In the genomic region with DNA sequence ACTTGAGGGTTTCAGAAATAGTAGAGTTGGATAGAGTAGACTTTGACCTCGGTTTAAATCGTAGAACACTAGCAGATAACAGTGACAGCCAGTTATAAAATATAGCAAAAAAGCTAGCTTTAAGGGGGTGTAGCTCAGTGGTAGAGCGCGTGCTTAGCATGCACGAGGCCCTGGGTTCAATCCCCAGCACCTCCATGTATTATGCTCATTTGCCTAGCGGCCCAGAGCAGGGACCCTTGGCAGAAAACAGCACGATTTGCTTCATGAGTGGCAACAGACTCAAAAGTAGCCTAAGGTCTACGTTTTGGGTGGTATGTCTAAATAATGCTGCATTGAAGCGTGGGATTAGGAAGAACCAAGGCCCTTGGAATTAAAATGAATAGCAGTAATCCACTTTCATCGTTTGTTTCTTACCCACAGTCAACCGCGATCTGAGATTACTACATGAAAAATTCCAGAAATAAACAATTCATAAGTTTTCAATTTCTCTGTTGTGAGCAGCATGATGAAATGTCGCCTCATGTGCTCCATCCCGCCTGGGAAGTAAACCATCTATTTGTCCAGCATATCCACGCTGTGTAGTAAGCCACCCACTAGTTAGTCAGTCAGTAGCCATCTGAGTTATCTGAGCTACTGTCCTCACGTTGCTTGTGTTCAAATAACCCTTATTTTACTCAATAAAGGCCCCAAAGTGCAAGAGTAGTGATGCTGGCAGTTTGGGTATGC, we compare ENCODE assay signal across 1 cellular context.
TF ChIP-seq lines count a peak whose summit lies in the region.

No MANE protein-coding gene starts in this region.

TF ChIP-seq in K562, 482 proteins besides CTCF, POLR2A, EP300 and RAD21 (continued from another document and continues in another):
- TF ChIP-seq, protein P1, sequence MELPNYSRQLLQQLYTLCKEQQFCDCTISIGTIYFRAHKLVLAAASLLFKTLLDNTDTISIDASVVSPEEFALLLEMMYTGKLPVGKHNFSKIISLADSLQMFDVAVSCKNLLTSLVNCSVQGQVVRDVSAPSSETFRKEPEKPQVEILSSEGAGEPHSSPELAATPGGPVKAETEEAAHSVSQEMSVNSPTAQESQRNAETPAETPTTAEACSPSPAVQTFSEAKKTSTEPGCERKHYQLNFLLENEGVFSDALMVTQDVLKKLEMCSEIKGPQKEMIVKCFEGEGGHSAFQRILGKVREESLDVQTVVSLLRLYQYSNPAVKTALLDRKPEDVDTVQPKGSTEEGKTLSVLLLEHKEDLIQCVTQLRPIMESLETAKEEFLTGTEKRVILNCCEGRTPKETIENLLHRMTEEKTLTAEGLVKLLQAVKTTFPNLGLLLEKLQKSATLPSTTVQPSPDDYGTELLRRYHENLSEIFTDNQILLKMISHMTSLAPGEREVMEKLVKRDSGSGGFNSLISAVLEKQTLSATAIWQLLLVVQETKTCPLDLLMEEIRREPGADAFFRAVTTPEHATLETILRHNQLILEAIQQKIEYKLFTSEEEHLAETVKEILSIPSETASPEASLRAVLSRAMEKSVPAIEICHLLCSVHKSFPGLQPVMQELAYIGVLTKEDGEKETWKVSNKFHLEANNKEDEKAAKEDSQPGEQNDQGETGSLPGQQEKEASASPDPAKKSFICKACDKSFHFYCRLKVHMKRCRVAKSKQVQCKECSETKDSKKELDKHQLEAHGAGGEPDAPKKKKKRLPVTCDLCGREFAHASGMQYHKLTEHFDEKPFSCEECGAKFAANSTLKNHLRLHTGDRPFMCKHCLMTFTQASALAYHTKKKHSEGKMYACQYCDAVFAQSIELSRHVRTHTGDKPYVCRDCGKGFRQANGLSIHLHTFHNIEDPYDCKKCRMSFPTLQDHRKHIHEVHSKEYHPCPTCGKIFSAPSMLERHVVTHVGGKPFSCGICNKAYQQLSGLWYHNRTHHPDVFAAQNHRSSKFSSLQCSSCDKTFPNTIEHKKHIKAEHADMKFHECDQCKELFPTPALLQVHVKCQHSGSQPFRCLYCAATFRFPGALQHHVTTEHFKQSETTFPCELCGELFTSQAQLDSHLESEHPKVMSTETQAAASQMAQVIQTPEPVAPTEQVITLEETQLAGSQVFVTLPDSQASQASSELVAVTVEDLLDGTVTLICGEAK (IDR thresholded peaks at IDR 0.05), result peak; percentile 85
- TF ChIP-seq, protein P1 (CRISPR knock-in tag; IDR thresholded peaks at IDR 0.05), result no peak
- TF ChIP-seq SIN3A (IDR thresholded peaks at IDR 0.05; ENCODE audit: borderline replicate concordance in 2 of 2, control insufficient read depth in 1 of 2, low read depth in 2 of 2, low read length in 2 of 2) (peak in 1 of 2 experiments; percentile 75; a peak in 2 of 4 replicates), ZNF24 (IDR thresholded peaks at IDR 0.05) (peak; percentile 71; the same call in 1 of the 2 replicates), MYNN (IDR thresholded peaks at IDR 0.05) (0 out of 2 replicates have a peak, but pooled peaks have one; percentile 57), MYNN (CRISPR knock-in tag; IDR thresholded peaks at IDR 0.05) (no peak), ZNF311 (CRISPR knock-in tag; IDR thresholded peaks at IDR 0.05) (no peak), ZNF197 (CRISPR knock-in tag; IDR thresholded peaks at IDR 0.05; ENCODE audit: low read depth) (0 out of 2 replicates have a peak, but pooled peaks have one; percentile 33), LEF1 (IDR thresholded peaks at IDR 0.05) (no peak; the same call in 1 of the 2 replicates), ZBTB7A (IDR thresholded peaks at IDR 0.05; ENCODE audit: borderline replicate concordance, control insufficient read depth, low read depth, low read length) (peak; percentile 78), NFE2 (IDR thresholded peaks at IDR 0.05; ENCODE audit: low read depth) (peak; percentile 10; the same call in 1 of the 2 replicates), MAFG (tag; conservative IDR thresholded peaks at IDR 0.05) (no peak), ARID3A (IDR thresholded peaks at IDR 0.05; ENCODE audit: borderline replicate concordance, low read depth, low read length) (peak; percentile 72), ZEB2 (IDR thresholded peaks at IDR 0.05) (peak; percentile 35; the same call in 1 of the 2 replicates), ERF (CRISPR knock-in tag; IDR thresholded peaks at IDR 0.05) (0 out of 2 replicates have a peak, but pooled peaks have one; percentile 19), GABPB2 (CRISPR knock-in tag; conservative IDR thresholded peaks at IDR 0.05) (peak; percentile 48; the same call in 1 of the 2 replicates), XRCC5 (IDR thresholded peaks at IDR 0.05; ENCODE audit: low read depth, low read length) (peak; percentile 91), C11orf30 (IDR thresholded peaks at IDR 0.05; ENCODE audit: low read depth) (no peak), CBX3 (IDR thresholded peaks at IDR 0.05; ENCODE audit: borderline replicate concordance in 1 of 2, low read length in 2 of 2) (peak in 1 of 2 experiments; percentile 90; a peak in 2 of 3 replicates), NR2C2 (CRISPR knock-in tag; IDR thresholded peaks at IDR 0.05) (peak; percentile 26; the same call in 1 of the 2 replicates), NR2C2 (tag; IDR thresholded peaks at IDR 0.05) (peak; percentile 78), ARID1B (IDR thresholded peaks at IDR 0.05) (no peak), ESRRA (IDR thresholded peaks at IDR 0.05; ENCODE audit: borderline replicate concordance, low read depth) (peak; percentile 65), ZNF644 (tag; IDR thresholded peaks at IDR 0.05; ENCODE audit: low read depth) (no peak), RBFOX2 (IDR thresholded peaks at IDR 0.05; ENCODE audit: low read depth, low read length) (no peak)
- TF ChIP-seq, protein P2, sequence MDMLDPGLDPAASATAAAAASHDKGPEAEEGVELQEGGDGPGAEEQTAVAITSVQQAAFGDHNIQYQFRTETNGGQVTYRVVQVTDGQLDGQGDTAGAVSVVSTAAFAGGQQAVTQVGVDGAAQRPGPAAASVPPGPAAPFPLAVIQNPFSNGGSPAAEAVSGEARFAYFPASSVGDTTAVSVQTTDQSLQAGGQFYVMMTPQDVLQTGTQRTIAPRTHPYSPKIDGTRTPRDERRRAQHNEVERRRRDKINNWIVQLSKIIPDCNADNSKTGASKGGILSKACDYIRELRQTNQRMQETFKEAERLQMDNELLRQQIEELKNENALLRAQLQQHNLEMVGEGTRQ (CRISPR knock-in tag; IDR thresholded peaks at IDR 0.05), result no peak
- TF ChIP-seq, protein P3, sequence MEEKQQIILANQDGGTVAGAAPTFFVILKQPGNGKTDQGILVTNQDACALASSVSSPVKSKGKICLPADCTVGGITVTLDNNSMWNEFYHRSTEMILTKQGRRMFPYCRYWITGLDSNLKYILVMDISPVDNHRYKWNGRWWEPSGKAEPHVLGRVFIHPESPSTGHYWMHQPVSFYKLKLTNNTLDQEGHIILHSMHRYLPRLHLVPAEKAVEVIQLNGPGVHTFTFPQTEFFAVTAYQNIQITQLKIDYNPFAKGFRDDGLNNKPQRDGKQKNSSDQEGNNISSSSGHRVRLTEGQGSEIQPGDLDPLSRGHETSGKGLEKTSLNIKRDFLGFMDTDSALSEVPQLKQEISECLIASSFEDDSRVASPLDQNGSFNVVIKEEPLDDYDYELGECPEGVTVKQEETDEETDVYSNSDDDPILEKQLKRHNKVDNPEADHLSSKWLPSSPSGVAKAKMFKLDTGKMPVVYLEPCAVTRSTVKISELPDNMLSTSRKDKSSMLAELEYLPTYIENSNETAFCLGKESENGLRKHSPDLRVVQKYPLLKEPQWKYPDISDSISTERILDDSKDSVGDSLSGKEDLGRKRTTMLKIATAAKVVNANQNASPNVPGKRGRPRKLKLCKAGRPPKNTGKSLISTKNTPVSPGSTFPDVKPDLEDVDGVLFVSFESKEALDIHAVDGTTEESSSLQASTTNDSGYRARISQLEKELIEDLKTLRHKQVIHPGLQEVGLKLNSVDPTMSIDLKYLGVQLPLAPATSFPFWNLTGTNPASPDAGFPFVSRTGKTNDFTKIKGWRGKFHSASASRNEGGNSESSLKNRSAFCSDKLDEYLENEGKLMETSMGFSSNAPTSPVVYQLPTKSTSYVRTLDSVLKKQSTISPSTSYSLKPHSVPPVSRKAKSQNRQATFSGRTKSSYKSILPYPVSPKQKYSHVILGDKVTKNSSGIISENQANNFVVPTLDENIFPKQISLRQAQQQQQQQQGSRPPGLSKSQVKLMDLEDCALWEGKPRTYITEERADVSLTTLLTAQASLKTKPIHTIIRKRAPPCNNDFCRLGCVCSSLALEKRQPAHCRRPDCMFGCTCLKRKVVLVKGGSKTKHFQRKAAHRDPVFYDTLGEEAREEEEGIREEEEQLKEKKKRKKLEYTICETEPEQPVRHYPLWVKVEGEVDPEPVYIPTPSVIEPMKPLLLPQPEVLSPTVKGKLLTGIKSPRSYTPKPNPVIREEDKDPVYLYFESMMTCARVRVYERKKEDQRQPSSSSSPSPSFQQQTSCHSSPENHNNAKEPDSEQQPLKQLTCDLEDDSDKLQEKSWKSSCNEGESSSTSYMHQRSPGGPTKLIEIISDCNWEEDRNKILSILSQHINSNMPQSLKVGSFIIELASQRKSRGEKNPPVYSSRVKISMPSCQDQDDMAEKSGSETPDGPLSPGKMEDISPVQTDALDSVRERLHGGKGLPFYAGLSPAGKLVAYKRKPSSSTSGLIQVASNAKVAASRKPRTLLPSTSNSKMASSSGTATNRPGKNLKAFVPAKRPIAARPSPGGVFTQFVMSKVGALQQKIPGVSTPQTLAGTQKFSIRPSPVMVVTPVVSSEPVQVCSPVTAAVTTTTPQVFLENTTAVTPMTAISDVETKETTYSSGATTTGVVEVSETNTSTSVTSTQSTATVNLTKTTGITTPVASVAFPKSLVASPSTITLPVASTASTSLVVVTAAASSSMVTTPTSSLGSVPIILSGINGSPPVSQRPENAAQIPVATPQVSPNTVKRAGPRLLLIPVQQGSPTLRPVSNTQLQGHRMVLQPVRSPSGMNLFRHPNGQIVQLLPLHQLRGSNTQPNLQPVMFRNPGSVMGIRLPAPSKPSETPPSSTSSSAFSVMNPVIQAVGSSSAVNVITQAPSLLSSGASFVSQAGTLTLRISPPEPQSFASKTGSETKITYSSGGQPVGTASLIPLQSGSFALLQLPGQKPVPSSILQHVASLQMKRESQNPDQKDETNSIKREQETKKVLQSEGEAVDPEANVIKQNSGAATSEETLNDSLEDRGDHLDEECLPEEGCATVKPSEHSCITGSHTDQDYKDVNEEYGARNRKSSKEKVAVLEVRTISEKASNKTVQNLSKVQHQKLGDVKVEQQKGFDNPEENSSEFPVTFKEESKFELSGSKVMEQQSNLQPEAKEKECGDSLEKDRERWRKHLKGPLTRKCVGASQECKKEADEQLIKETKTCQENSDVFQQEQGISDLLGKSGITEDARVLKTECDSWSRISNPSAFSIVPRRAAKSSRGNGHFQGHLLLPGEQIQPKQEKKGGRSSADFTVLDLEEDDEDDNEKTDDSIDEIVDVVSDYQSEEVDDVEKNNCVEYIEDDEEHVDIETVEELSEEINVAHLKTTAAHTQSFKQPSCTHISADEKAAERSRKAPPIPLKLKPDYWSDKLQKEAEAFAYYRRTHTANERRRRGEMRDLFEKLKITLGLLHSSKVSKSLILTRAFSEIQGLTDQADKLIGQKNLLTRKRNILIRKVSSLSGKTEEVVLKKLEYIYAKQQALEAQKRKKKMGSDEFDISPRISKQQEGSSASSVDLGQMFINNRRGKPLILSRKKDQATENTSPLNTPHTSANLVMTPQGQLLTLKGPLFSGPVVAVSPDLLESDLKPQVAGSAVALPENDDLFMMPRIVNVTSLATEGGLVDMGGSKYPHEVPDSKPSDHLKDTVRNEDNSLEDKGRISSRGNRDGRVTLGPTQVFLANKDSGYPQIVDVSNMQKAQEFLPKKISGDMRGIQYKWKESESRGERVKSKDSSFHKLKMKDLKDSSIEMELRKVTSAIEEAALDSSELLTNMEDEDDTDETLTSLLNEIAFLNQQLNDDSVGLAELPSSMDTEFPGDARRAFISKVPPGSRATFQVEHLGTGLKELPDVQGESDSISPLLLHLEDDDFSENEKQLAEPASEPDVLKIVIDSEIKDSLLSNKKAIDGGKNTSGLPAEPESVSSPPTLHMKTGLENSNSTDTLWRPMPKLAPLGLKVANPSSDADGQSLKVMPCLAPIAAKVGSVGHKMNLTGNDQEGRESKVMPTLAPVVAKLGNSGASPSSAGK (IDR thresholded peaks at IDR 0.05), result peak; percentile 95
- TF ChIP-seq, protein P4, sequence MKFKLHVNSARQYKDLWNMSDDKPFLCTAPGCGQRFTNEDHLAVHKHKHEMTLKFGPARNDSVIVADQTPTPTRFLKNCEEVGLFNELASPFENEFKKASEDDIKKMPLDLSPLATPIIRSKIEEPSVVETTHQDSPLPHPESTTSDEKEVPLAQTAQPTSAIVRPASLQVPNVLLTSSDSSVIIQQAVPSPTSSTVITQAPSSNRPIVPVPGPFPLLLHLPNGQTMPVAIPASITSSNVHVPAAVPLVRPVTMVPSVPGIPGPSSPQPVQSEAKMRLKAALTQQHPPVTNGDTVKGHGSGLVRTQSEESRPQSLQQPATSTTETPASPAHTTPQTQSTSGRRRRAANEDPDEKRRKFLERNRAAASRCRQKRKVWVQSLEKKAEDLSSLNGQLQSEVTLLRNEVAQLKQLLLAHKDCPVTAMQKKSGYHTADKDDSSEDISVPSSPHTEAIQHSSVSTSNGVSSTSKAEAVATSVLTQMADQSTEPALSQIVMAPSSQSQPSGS (CRISPR knock-in tag; IDR thresholded peaks at IDR 0.05), result no peak
